1 cellular context compared by ENCODE assay signal in genomic region chr1:15885701-15886612, GRCh38.
TF ChIP-seq lines count a peak whose summit lies in the region.

No MANE protein-coding gene starts in this region.

TF ChIP-seq in K562, 482 proteins besides CTCF, POLR2A, EP300 and RAD21 (continued from another document and continues in another):
- TF ChIP-seq ZNF318 (IDR thresholded peaks at IDR 0.05; ENCODE audit: borderline replicate concordance in 1 of 2, low read depth in 1 of 2) (0 out of 4 replicates have a peak, but pooled peaks have one; percentile 18 to 78), RHOXF2B (CRISPR knock-in tag; conservative IDR thresholded peaks at IDR 0.05) (no peak), SMAD1 (IDR thresholded peaks at IDR 0.05; ENCODE audit: low read depth, low read length, partially characterized antibody) (peak; percentile 84), SAFB2 (IDR thresholded peaks at IDR 0.05; ENCODE audit: borderline replicate concordance, low read depth, low read length, severe bottlenecking) (no peak), SRSF3 (IDR thresholded peaks at IDR 0.05; ENCODE audit: insufficient read depth, low read length) (no peak), HNRNPK (IDR thresholded peaks at IDR 0.05; ENCODE audit: low read depth, low read length, poor library complexity, severe bottlenecking) (no peak), MECOM (CRISPR knock-in tag; IDR thresholded peaks at IDR 0.05) (no peak), KAT8 (IDR thresholded peaks at IDR 0.05; ENCODE audit: low read depth) (no peak), MCM2 (IDR thresholded peaks at IDR 0.05; ENCODE audit: low read depth) (no peak), CREBBP (IDR thresholded peaks at IDR 0.05; ENCODE audit: low read depth, low read length) (no peak), ZNF436 (CRISPR knock-in tag; IDR thresholded peaks at IDR 0.05) (no peak), ZNF778 (CRISPR knock-in tag; IDR thresholded peaks at IDR 0.05) (no peak), FOXP1 (CRISPR knock-in tag; IDR thresholded peaks at IDR 0.05) (no peak), ZNF785 (CRISPR knock-in tag; IDR thresholded peaks at IDR 0.05) (no peak), NFIC (IDR thresholded peaks at IDR 0.05) (peak; percentile 100), ZNF512 (tag; IDR thresholded peaks at IDR 0.05) (no peak), NEUROD1 (IDR thresholded peaks at IDR 0.05; ENCODE audit: borderline replicate concordance, low read depth, low read length, partially characterized antibody) (peak; percentile 83), CREB1 (IDR thresholded peaks at IDR 0.05) (0 out of 2 replicates have a peak, but pooled peaks have one; percentile 41), CREB1 (CRISPR knock-in tag; IDR thresholded peaks at IDR 0.05) (no peak), NFIX (CRISPR knock-in tag; IDR thresholded peaks at IDR 0.05; ENCODE audit: low read depth) (peak; percentile 80), ETV5 (CRISPR knock-in tag; IDR thresholded peaks at IDR 0.05; ENCODE audit: low read depth) (peak; percentile 21; the same call in 1 of the 2 replicates), PHF21A (IDR thresholded peaks at IDR 0.05; ENCODE audit: borderline replicate concordance, low read depth) (no peak), ZNF609 (CRISPR knock-in tag; IDR thresholded peaks at IDR 0.05; ENCODE audit: borderline replicate concordance) (no peak), CBFA2T2 (conservative IDR thresholded peaks at IDR 0.05) (no peak), HMBOX1 (IDR thresholded peaks at IDR 0.05) (no peak), NFXL1 (CRISPR knock-in tag; IDR thresholded peaks at IDR 0.05) (peak; percentile 78; the same call in 1 of the 2 replicates), ZNF224 (CRISPR knock-in tag; IDR thresholded peaks at IDR 0.05) (no peak), HMG20A (CRISPR knock-in tag; conservative IDR thresholded peaks at IDR 0.05) (no peak), TRIM28 (IDR thresholded peaks at IDR 0.05) (no peak)
- TF ChIP-seq, protein P1, sequence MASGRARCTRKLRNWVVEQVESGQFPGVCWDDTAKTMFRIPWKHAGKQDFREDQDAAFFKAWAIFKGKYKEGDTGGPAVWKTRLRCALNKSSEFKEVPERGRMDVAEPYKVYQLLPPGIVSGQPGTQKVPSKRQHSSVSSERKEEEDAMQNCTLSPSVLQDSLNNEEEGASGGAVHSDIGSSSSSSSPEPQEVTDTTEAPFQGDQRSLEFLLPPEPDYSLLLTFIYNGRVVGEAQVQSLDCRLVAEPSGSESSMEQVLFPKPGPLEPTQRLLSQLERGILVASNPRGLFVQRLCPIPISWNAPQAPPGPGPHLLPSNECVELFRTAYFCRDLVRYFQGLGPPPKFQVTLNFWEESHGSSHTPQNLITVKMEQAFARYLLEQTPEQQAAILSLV (tag; IDR thresholded peaks at IDR 0.05), result peak; percentile 94
- TF ChIP-seq, protein P2, sequence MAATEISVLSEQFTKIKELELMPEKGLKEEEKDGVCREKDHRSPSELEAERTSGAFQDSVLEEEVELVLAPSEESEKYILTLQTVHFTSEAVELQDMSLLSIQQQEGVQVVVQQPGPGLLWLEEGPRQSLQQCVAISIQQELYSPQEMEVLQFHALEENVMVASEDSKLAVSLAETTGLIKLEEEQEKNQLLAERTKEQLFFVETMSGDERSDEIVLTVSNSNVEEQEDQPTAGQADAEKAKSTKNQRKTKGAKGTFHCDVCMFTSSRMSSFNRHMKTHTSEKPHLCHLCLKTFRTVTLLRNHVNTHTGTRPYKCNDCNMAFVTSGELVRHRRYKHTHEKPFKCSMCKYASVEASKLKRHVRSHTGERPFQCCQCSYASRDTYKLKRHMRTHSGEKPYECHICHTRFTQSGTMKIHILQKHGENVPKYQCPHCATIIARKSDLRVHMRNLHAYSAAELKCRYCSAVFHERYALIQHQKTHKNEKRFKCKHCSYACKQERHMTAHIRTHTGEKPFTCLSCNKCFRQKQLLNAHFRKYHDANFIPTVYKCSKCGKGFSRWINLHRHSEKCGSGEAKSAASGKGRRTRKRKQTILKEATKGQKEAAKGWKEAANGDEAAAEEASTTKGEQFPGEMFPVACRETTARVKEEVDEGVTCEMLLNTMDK (IDR thresholded peaks at IDR 0.05; ENCODE audit: borderline replicate concordance, insufficient read depth, low read depth, low read length, poor library complexity, severe bottlenecking), result no peak
- TF ChIP-seq, protein P3, sequence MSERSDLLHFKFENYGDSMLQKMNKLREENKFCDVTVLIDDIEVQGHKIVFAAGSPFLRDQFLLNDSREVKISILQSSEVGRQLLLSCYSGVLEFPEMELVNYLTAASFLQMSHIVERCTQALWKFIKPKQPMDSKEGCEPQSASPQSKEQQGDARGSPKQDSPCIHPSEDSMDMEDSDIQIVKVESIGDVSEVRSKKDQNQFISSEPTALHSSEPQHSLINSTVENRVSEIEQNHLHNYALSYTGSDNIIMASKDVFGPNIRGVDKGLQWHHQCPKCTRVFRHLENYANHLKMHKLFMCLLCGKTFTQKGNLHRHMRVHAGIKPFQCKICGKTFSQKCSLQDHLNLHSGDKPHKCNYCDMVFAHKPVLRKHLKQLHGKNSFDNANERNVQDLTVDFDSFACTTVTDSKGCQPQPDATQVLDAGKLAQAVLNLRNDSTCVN (CRISPR knock-in tag; IDR thresholded peaks at IDR 0.05), result peak; percentile 89
- TF ChIP-seq, protein P4, sequence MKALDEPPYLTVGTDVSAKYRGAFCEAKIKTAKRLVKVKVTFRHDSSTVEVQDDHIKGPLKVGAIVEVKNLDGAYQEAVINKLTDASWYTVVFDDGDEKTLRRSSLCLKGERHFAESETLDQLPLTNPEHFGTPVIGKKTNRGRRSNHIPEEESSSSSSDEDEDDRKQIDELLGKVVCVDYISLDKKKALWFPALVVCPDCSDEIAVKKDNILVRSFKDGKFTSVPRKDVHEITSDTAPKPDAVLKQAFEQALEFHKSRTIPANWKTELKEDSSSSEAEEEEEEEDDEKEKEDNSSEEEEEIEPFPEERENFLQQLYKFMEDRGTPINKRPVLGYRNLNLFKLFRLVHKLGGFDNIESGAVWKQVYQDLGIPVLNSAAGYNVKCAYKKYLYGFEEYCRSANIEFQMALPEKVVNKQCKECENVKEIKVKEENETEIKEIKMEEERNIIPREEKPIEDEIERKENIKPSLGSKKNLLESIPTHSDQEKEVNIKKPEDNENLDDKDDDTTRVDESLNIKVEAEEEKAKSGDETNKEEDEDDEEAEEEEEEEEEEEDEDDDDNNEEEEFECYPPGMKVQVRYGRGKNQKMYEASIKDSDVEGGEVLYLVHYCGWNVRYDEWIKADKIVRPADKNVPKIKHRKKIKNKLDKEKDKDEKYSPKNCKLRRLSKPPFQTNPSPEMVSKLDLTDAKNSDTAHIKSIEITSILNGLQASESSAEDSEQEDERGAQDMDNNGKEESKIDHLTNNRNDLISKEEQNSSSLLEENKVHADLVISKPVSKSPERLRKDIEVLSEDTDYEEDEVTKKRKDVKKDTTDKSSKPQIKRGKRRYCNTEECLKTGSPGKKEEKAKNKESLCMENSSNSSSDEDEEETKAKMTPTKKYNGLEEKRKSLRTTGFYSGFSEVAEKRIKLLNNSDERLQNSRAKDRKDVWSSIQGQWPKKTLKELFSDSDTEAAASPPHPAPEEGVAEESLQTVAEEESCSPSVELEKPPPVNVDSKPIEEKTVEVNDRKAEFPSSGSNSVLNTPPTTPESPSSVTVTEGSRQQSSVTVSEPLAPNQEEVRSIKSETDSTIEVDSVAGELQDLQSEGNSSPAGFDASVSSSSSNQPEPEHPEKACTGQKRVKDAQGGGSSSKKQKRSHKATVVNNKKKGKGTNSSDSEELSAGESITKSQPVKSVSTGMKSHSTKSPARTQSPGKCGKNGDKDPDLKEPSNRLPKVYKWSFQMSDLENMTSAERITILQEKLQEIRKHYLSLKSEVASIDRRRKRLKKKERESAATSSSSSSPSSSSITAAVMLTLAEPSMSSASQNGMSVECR (CRISPR knock-in tag; IDR thresholded peaks at IDR 0.05), result no peak
